Comparison of ENCODE assay signal across 9 cellular contexts in genomic region chr19:37902668-37903067, GRCh38. TPM values are rescaled to one million over a fixed set of nuclear protein-coding genes. Genes with fewer than 3 reads are reported as not detected.
DNase-seq lines count a peak whose midpoint lies in the region; ATAC-seq, FAIRE-seq and TF ChIP-seq lines count a peak whose summit lies in the region.
"Had no signal": no experiment of that assay in that cellular context is flagged by ENCODE, and none has a peak within 500 bp of the region (broad histone marks: within the 10 kb centered on the region; RNA-seq: fewer than 3 reads in every experiment).

No MANE protein-coding gene starts in this region.

- H2AFZ ChIP-seq in PC-9 (no peak overlapping the region), neural cell (ENCODE audit: low read depth, low read length) (no peak overlapping the region)

- no peak overlapping the region for H3K27ac ChIP-seq in PC-9
- H3K27ac ChIP-seq in neural cell (ENCODE audit: low read length), result no peak overlapping the region

- CTCF ChIA-PET in PC-9 (lab: Charles Lee), result interaction anchor here (0.6 to 1.6 kb wide), 7 partner anchors 29 to 485 kb away, joined by 3 to 9 read pairs (median 4); partner anchors contain the start of gene GGN

- no peaks in the 10 kb centered on the region for H3K36me3 Mint-ChIP-seq in activated T-cell treated with anti-CD3 and anti-CD28 coated beads, Interleukin-2, amount 50 U/mL, for 4 hours (ENCODE audit: insufficient read depth)

- H3K27ac Mint-ChIP-seq in stimulated activated naive CD8-positive, alpha-beta T cell treated with anti-CD3 and anti-CD28 coated beads, Interleukin-15, amount 100 ng/mL, for 72 hours, result no peak overlapping the region

- H3K4me3 ChIP-seq in PC-9 (no peak overlapping the region), fibroblast of mammary gland (ENCODE audit: control insufficient read depth, low read depth, low read length) (no peak overlapping the region), neural cell (ENCODE audit: low read length) (no peak overlapping the region)

- H3K79me2 ChIP-seq in PC-9 (ENCODE audit: low read depth) (peaks cover 4% of the 10 kb centered on the region), neural cell (replicated peaks; ENCODE audit: insufficient read depth, low read length) (no peaks in the 10 kb centered on the region)

- H3K4me3 Mint-ChIP-seq in activated T-cell treated with anti-CD3 and anti-CD28 coated beads, Interleukin-2, amount 50 U/mL, for 4 hours, result no peak overlapping the region
- no peak overlapping the region for H3K4me3 Mint-ChIP-seq in stimulated activated naive CD8-positive, alpha-beta T cell treated with anti-CD3 and anti-CD28 coated beads, Interleukin-15, amount 100 ng/mL, for 72 hours

- peak; percentile 92 for TF ChIP-seq CTCF in PC-9 (conservative IDR thresholded peaks at IDR 0.05)
- TF ChIP-seq CTCF in fibroblast of mammary gland (conservative IDR thresholded peaks at IDR 0.05; ENCODE audit: control insufficient read depth, insufficient read depth, low read depth, low read length), result peak; percentile 82
- peak; percentile 89 for TF ChIP-seq CTCF in neural cell (IDR thresholded peaks at IDR 0.05; ENCODE audit: poor library complexity, severe bottlenecking)

- no peak overlapping the region for H3K4me2 ChIP-seq in PC-9
- H3K4me2 ChIP-seq in neural cell (ENCODE audit: low read length), result no peak overlapping the region

- no TSS peak for BruUV-seq in PC-9 (replicated peaks; lab: Mats Ljungman, UMichigan)

- intact Hi-C loops in PC-9 (cut with micrococcal nuclease; ENCODE audit: unreplicated experiment), result loop anchor here (1.0 to 10.0 kb wide), 7 partner anchors 88 to 482 kb away; partner anchors contain the start of genes CATSPERG, GGN, KCNK6 and SPRED3

- H3K36me3 ChIP-seq in PC-9 (ENCODE audit: low read depth) (no peaks in the 10 kb centered on the region), neural cell (ENCODE audit: insufficient read depth, low read length) (no peaks in the 10 kb centered on the region)

- no peaks in the 10 kb centered on the region for H4K20me1 ChIP-seq in PC-9 (ENCODE audit: insufficient read depth)
- no peaks in the 10 kb centered on the region for H4K20me1 ChIP-seq in neural cell (ENCODE audit: insufficient read depth)

- peak; percentile 74 to 82 for DNase-seq in Kasumi-1 (lab: John Stamatoyannopoulos, UW)
- DNase-seq in PC-9, result peak; percentile 61 to 79
- DNase-seq in activated T-cell treated with anti-CD3 and anti-CD28 coated beads, Interleukin-2, amount 50 U/mL, for 4 hours, result peak; percentile 79
- peak; percentile 73 for DNase-seq in fibroblast of mammary gland (ENCODE audit: low read depth)
- peak; percentile 77 to 78 for DNase-seq in stimulated activated naive CD8-positive, alpha-beta T cell treated with anti-CD3 and anti-CD28 coated beads, Interleukin-15, amount 100 ng/mL, for 72 hours

- no peak overlapping the region for H3K9ac ChIP-seq in neural cell (ENCODE audit: low read length)

- no peak for TF ChIP-seq EP300 in neural cell (conservative IDR thresholded peaks at IDR 0.05; ENCODE audit: poor library complexity, severe bottlenecking)

- POLR2A ChIA-PET in PC-9 (lab: Charles Lee; ENCODE audit: unreplicated experiment), result interaction anchor here (0.6 to 0.7 kb wide), 3 partner anchors 88 to 744 kb away, joined by 3 to 4 read pairs (median 4); no protein-coding TSS in a partner anchor

- H3K27me3 ChIP-seq in PC-9 (ENCODE audit: insufficient read depth, low read depth) (no peaks in the 10 kb centered on the region), neural cell (ENCODE audit: insufficient read depth, low read depth, low read length) (no peaks in the 10 kb centered on the region)

- no peaks in the 10 kb centered on the region for H3K9me3 ChIP-seq in PC-9 (ENCODE audit: insufficient read depth, low read depth)
- no peaks in the 10 kb centered on the region for H3K9me3 ChIP-seq in neural cell (ENCODE audit: low read length)

- peaks cover 8% of the 10 kb centered on the region for H3K4me1 ChIP-seq in PC-9 (replicated peaks; ENCODE audit: insufficient read depth)

- peak; percentile 90 for TF ChIP-seq RAD21 in neural cell (conservative IDR thresholded peaks at IDR 0.05)

- FAIRE-seq in G401.6 (lab: Jason Lieb, UNC), result peak; percentile 78

- no peaks in the 10 kb centered on the region for H3K9me3 Mint-ChIP-seq in activated T-cell treated with anti-CD3 and anti-CD28 coated beads, Interleukin-2, amount 50 U/mL, for 4 hours
- no peaks in the 10 kb centered on the region for H3K9me3 Mint-ChIP-seq in stimulated activated naive CD8-positive, alpha-beta T cell treated with anti-CD3 and anti-CD28 coated beads, Interleukin-15, amount 100 ng/mL, for 72 hours

- H3K9me2 ChIP-seq in PC-9 (ENCODE audit: insufficient read depth) (no peaks in the 10 kb centered on the region), neural cell (ENCODE audit: insufficient read depth, low read length) (no peaks in the 10 kb centered on the region)

- H3F3A ChIP-seq in PC-9 (ENCODE audit: insufficient read depth, low read depth) (peaks cover 13% of the 10 kb centered on the region), neural cell (ENCODE audit: insufficient read depth, low read length, poor library complexity, severe bottlenecking) (no peaks in the 10 kb centered on the region)

- peaks cover 10% of the 10 kb centered on the region for H3K4me1 Mint-ChIP-seq in activated T-cell treated with anti-CD3 and anti-CD28 coated beads, Interleukin-2, amount 50 U/mL, for 4 hours (ENCODE audit: low read depth)
- peaks cover 13% of the 10 kb centered on the region for H3K4me1 Mint-ChIP-seq in stimulated activated naive CD8-positive, alpha-beta T cell treated with anti-CD3 and anti-CD28 coated beads, Interleukin-15, amount 100 ng/mL, for 72 hours

- peak in 1 of 2 donors; percentile 23 for ATAC-seq in activated T-cell treated with anti-CD3 and anti-CD28 coated beads, Interleukin-2, amount 50 U/mL, for 4 hours
- peak; percentile 44 for ATAC-seq in stimulated activated naive CD8-positive, alpha-beta T cell treated with anti-CD3 and anti-CD28 coated beads, Interleukin-15, amount 100 ng/mL, for 72 hours
- ATAC-seq in HG02852 (IDR thresholded peaks at IDR 0.05; ENCODE audit: unreplicated experiment), result no peak

- no peaks in the 10 kb centered on the region for H3K27me3 Mint-ChIP-seq in activated T-cell treated with anti-CD3 and anti-CD28 coated beads, Interleukin-2, amount 50 U/mL, for 4 hours (ENCODE audit: low read depth)
- no peaks in the 10 kb centered on the region for H3K27me3 Mint-ChIP-seq in stimulated activated naive CD8-positive, alpha-beta T cell treated with anti-CD3 and anti-CD28 coated beads, Interleukin-15, amount 100 ng/mL, for 72 hours

TF ChIP-seq in neural cell, 6 proteins besides CTCF, POLR2A, EP300 and RAD21:
- TF ChIP-seq EZH2 (IDR thresholded peaks at IDR 0.05; ENCODE audit: borderline replicate concordance, insufficient read depth, low read length, poor library complexity, severe bottlenecking) (no peak), POLR2AphosphoS5 (IDR thresholded peaks at IDR 0.05) (no peak), TAF1 (IDR thresholded peaks at IDR 0.05; ENCODE audit: low read depth) (no peak), MXI1 (conservative IDR thresholded peaks at IDR 0.05; ENCODE audit: poor library complexity, severe bottlenecking) (no peak), REST (IDR thresholded peaks at IDR 0.05; ENCODE audit: borderline replicate concordance) (no peak), SMC3 (conservative IDR thresholded peaks at IDR 0.05; ENCODE audit: poor library complexity) (peak; percentile 83)

RNA-seq across cellular contexts. Expression of gene WDR87, which starts 3.7 kb away (rescaled TPM):
- total RNA-seq in PC-9 (2021), result not detected in 2 replicates
- total RNA-seq in activated T-cell treated with anti-CD3 and anti-CD28 coated beads, Interleukin-2, amount 50 U/mL, for 4 hours, result not detected
- not detected in 2 replicates for polyA plus RNA-seq in neural cell
- polyA minus RNA-seq in neural cell, result not detected in 2 replicates
- total RNA-seq: glomerular endothelial cell had no signal

RNA-seq across cellular contexts. Expression of gene SIPA1L3, which starts 4.3 kb away (rescaled TPM):
- total RNA-seq in PC-9 (2021), result 53.4 and 55.2 TPM in 2 replicates
- 10 to 100 TPM; 13.8 to 15.9 (median 15.7) TPM for total RNA-seq in activated T-cell treated with anti-CD3 and anti-CD28 coated beads, Interleukin-2, amount 50 U/mL, for 4 hours
- 1.5 and 2.8 TPM in 2 replicates for polyA plus RNA-seq in neural cell
- polyA minus RNA-seq in neural cell, result 10.5 and 13.0 TPM in 2 replicates
